In the genomic region with DNA sequence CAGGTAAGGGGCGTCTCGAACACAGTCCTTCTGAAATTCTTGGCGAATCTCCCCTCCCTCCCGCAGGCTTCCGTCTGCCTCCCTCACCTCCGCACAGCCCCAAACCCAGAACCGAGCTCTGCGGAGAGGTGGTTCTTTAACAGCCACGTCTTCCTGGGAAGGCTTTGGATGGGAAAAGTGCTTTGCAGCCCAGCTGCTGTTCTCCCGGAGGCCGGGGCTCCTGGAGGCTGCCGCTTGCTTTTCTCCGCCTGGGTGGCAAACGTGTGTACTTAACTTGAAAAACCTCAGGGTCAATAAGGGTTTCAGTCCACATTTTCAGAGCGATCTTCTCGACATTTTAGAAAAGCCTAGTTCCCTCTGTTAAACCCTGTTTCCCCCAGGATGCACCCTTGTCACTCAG, we compare ENCODE assay signal across 25 cellular contexts.
DNase-seq lines count a peak whose midpoint lies in the region; ATAC-seq, FAIRE-seq and TF ChIP-seq lines count a peak whose summit lies in the region.
"Had no signal": no experiment of that assay in that cellular context is flagged by ENCODE, and none has a peak within 500 bp of the region (broad histone marks: within the 10 kb centered on the region; RNA-seq: fewer than 3 reads in every experiment).

No MANE protein-coding gene starts in this region.

- ATAC-seq in body of pancreas (peak; percentile 33), GM21619 (IDR thresholded peaks at IDR 0.05; ENCODE audit: unreplicated experiment) (no peak)
- ATAC-seq: GM12878 had no signal

- WGBS in body of pancreas, 2 donors: 42 to 63% methylated on average over 10 to 16 of the region's 16 CpGs
- WGBS in stomach, 5 donors: 64 to 88% (median 77%) methylated on average over 16 of the region's 16 CpGs

- FAIRE-seq in frontal cortex (lab: Jason Lieb, UNC): no peak
- FAIRE-seq: A204.1, GM12878, GM12892, GM18507 had no signal

- BruUV-seq in OCI-LY7 (replicated peaks; lab: Mats Ljungman, UMichigan): no TSS peak

- no peak for TF ChIP-seq POLR2A in body of pancreas (IDR thresholded peaks at IDR 0.05)
- no peak for TF ChIP-seq POLR2A in stomach (IDR thresholded peaks at IDR 0.05)

- TF ChIP-seq CTCF in body of pancreas (IDR thresholded peaks at IDR 0.05) (no peak), stomach (IDR thresholded peaks at IDR 0.05) (no peak), OCI-LY7 (conservative IDR thresholded peaks at IDR 0.05; ENCODE audit: low read length) (no peak)

- H3K36me3 ChIP-seq in body of pancreas (replicated peaks in 1 of 2; ENCODE audit: insufficient read depth in 1 of 2, low read depth in 2 of 2): no peaks in the 10 kb centered on the region
- no peaks in the 10 kb centered on the region for H3K36me3 ChIP-seq in stomach
- no peaks in the 10 kb centered on the region for H3K36me3 ChIP-seq in OCI-LY7 (ENCODE audit: insufficient read depth, low read length)
- H3K36me3 ChIP-seq: BE2C, BLaER1 had no signal

- no peak for TF ChIP-seq EP300 in stomach (IDR thresholded peaks at IDR 0.05)

- no peaks in the 10 kb centered on the region for H4K20me1 ChIP-seq in OCI-LY7 (ENCODE audit: insufficient read depth, low read length)
- H4K20me1 ChIP-seq: BLaER1 had no signal

- H3K9me3 ChIP-seq in body of pancreas (no peaks in the 10 kb centered on the region), stomach (no peaks in the 10 kb centered on the region), OCI-LY7 (ENCODE audit: low read length) (0 out of 2 replicates have a peak, but pooled peaks cover 5% of the 10 kb centered on the region)
- H3K9me3 ChIP-seq: BE2C had no signal

- CTCF ChIA-PET in OCI-LY7 (lab: Charles Lee; ENCODE audit: unreplicated experiment): no interaction called here

- H3K4me1 ChIP-seq in body of pancreas (peaks cover 43% of the 10 kb centered on the region), stomach (peaks cover 26 to 48% (median 40%) of the 10 kb centered on the region in 4 donors), OCI-LY7 (ENCODE audit: insufficient read depth, low read length, poor library complexity, severe bottlenecking) (no peaks in the 10 kb centered on the region)
- H3K4me1 ChIP-seq: BE2C had no signal

- DNase-seq in body of pancreas (peak; percentile 57 to 82 (median 70)), stomach (no peak), frontal cortex (ENCODE audit: low spot score in 2 of 2) (no peak), OCI-LY7 (ENCODE audit: low spot score) (no peak)
- DNase-seq: 8988T; ACHN; BE2C; C1 segment of cervical spinal cord; CD4-positive, alpha-beta memory T cell; CD4-positive, CD25-positive, alpha-beta regulatory T cell; CD8-positive, alpha-beta memory T cell; COR-L47; DMS 273 treated with DMSO at 0.1 percent for 48 hours; DMS153; DMS53; DMS79; DND-41; EL; GDM1 had no signal

- H3K27me3 ChIP-seq in body of pancreas: no peaks in the 10 kb centered on the region
- peaks cover 0 to 5% (median 0%) of the 10 kb centered on the region in 3 donors for H3K27me3 ChIP-seq in stomach
- H3K27me3 ChIP-seq: BE2C had no signal

- intact Hi-C loops in body of pancreas (cut with DNase I): no loop called here
- intact Hi-C loops in stomach (cut with DNase I; ENCODE audit: low total_unique reads): no loop called here
- intact Hi-C loops in OCI-LY7 (cut with micrococcal nuclease; ENCODE audit: unreplicated experiment): no loop called here

- no peaks in the 10 kb centered on the region for H3K79me2 ChIP-seq in OCI-LY7 (ENCODE audit: insufficient read depth, low read depth, low read length)

- H3K4me3 ChIP-seq in body of pancreas (no peak overlapping the region), stomach (no peak overlapping the region), OCI-LY7 (ENCODE audit: low read depth, low read length, poor library complexity, severe bottlenecking) (no peak overlapping the region)
- H3K4me3 ChIP-seq: BLaER1, GM12878 had no signal

- peak overlapping the region; percentile 53 to 66 (median 54) for H3K27ac ChIP-seq in body of pancreas
- peak overlapping the region in 3 of 5 donors; percentile 30 to 64 (median 37) for H3K27ac ChIP-seq in stomach
- no peak overlapping the region for H3K27ac ChIP-seq in OCI-LY7 (ENCODE audit: low read depth, low read length, poor library complexity, severe bottlenecking)
- H3K27ac ChIP-seq: BLaER1 had no signal

- H2AFZ ChIP-seq in OCI-LY7 (ENCODE audit: low read length): no peak overlapping the region

- H3K9me2 ChIP-seq in OCI-LY7 (ENCODE audit: insufficient read depth, low read length): no peaks in the 10 kb centered on the region

- POLR2A ChIA-PET in OCI-LY7 (lab: Charles Lee): no interaction called here

- no peak overlapping the region for H3K4me2 ChIP-seq in OCI-LY7 (ENCODE audit: low read length)
- H3K4me2 ChIP-seq: BLaER1 had no signal

Comparison
In these comparisons a context has a peak if more than half of its experiments do, and no peak if none do; other contexts are left out.
1. DNase-seq: peak in body of pancreas (4 of 4); none in stomach (single experiment), frontal cortex (0 of 2) and OCI-LY7 (single experiment).